8 cellular contexts compared by ENCODE assay signal in the genomic region with DNA sequence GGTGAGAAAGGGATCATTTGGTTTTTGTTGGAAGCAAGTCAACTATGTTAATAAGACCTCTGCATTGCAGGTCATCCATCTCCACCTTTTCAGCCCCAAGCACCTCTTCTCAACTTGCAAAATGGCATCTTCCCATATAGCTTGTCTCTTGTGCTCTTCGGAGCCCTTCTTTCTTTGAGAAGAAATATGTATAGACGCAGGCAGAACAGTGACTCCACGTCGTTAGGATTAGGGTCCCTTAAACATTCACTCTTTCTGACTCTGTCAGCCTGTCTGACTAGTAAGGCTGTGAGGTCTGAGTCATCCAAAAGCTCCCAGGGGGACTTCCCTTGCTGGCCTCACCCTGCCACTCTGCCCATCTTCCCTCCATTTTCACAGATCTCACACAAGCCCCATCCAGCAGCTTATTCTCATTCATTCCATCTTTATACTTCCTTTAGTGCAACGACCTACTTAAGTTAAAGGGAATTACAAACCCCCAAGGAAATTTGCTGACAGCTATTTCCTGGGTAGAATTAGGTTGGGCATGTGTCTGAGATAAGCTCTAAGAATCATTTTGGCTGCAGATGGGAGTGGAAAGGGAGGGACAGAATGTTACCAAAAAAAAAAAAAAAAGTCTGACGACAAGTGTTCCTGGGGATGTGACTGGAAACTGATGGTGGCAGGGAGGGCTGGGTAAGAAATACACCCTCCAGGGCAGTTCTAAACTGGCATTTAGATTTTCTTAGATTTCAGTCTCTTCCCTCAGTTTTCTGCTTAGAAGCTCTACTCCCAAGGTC. TPM values are rescaled to one million over a fixed set of nuclear protein-coding genes. Genes with fewer than 3 reads are reported as not detected.
DNase-seq lines count a peak whose midpoint lies in the region; ATAC-seq and TF ChIP-seq lines count a peak whose summit lies in the region.

No MANE protein-coding gene starts in this region.

- peak overlapping the region; percentile 30 for H3K27ac ChIP-seq in HUES48 (ENCODE audit: low read depth, low read length)

- H3K27me3 ChIP-seq in BE2C, result no peaks in the 10 kb centered on the region
- no peaks in the 10 kb centered on the region for H3K27me3 ChIP-seq in HUES48 (ENCODE audit: control insufficient read depth, insufficient read depth, low read length)

- H3K4me1 ChIP-seq in BE2C, result no peaks in the 10 kb centered on the region
- H3K4me1 ChIP-seq in HUES48 (ENCODE audit: control insufficient read depth, insufficient read depth, low read length), result 0 out of 2 replicates have a peak, but pooled peaks cover 2% of the 10 kb centered on the region

- H3K9me3 ChIP-seq in BE2C, result no peaks in the 10 kb centered on the region
- H3K9me3 ChIP-seq in HUES48 (ENCODE audit: control insufficient read depth, insufficient read depth, low read length), result no peaks in the 10 kb centered on the region

- H3K4me3 ChIP-seq in BE2C (ENCODE audit: low read depth, low read length) (no peak overlapping the region), HUES48 (ENCODE audit: low read depth, low read length) (no peak overlapping the region)

- TF ChIP-seq CTCF in BE2C (IDR thresholded peaks at IDR 0.05; ENCODE audit: low read depth, low read length), result no peak

- no peaks in the 10 kb centered on the region for H3K36me3 ChIP-seq in BE2C
- no peaks in the 10 kb centered on the region for H3K36me3 ChIP-seq in HUES48 (ENCODE audit: control insufficient read depth, insufficient read depth, low read length)

- DNase-seq in BE2C (peak; percentile 22), amniotic epithelial cell (ENCODE audit: low read depth) (peak; percentile 15), GM03348 (ENCODE audit: low spot score) (no peak), DMS53 treated with DMSO at 0.1 percent for 48 hours (lab: John Stamatoyannopoulos, UW; ENCODE audit: unreplicated experiment) (no peak), foreskin melanocyte (no peak)
- peak; percentile 59 for DNase-seq in stimulated activated CD8-positive, alpha-beta memory T cell treated with anti-CD3 and anti-CD28 coated beads, Interleukin-4, amount 100 ng/mL, for 48 hours

- peak; percentile 76 for ATAC-seq in GM21381 (IDR thresholded peaks at IDR 0.05; ENCODE audit: unreplicated experiment)

- no peak overlapping the region for H3K9ac ChIP-seq in HUES48 (ENCODE audit: low read depth, low read length)

RNA-seq across cellular contexts. Expression of gene MEX3C, which starts 37.7 kb away (rescaled TPM):
- 17.0 TPM for polyA plus RNA-seq in BE2C (2012; ENCODE audit: insufficient read depth, insufficient read length, low read depth)

Comparison
In these comparisons a context has a peak if more than half of its experiments do, and no peak if none do; other contexts are left out.
1. DNase-seq: peak in BE2C (single experiment), amniotic epithelial cell (single experiment) and stimulated activated CD8-positive, alpha-beta memory T cell treated with anti-CD3 and anti-CD28 coated beads, Interleukin-4, amount 100 ng/mL, for 48 hours (single experiment); none in GM03348 (single experiment), DMS53 treated with DMSO at 0.1 percent for 48 hours (single experiment) and foreskin melanocyte (single experiment).